In genomic region chr11:120022617-120023016, GRCh38 we compare ENCODE assay signal across 24 cellular contexts.
"Had no signal": no experiment of that assay in that cellular context is flagged by ENCODE, and none has a peak within 500 bp of the region (broad histone marks: within the 10 kb centered on the region; RNA-seq: fewer than 3 reads in every experiment).

No MANE protein-coding gene starts in this region.

- H3K4me1 ChIP-seq: adrenal gland, Peyer's patch, SJSA1 had no signal

- H3K4me1 Mint-ChIP-seq: activated naive CD8-positive, alpha-beta T cell treated with anti-CD3 and anti-CD28 coated beads, Interleukin-2, amount 10 ng/mL, durations not matched to agents 7 days and 5 days had no signal

- H3K9me3 ChIP-seq: adrenal gland, Peyer's patch, SJSA1 had no signal

- H3K4me3 ChIP-seq: adrenal gland, Peyer's patch, SJSA1 had no signal

- DNase-seq: activated CD4-positive, alpha-beta T cell treated with anti-CD3 and anti-CD28 coated beads for 48 hours; activated CD4-positive, alpha-beta T cell treated with anti-CD3 and anti-CD28 coated beads, Interleukin-2, amount 50 U/mL, for 4 hours; activated CD8-positive, alpha-beta memory T cell treated with anti-CD3 and anti-CD28 coated beads, Interleukin-2, amount 50 U/mL, for 48 hours; activated CD8-positive, alpha-beta T cell treated with anti-CD3 and anti-CD28 coated beads, Interleukin-2, amount 10 ng/mL, durations not matched to agents 7 days and 5 days; activated naive CD4-positive, alpha-beta T cell treated with anti-CD3 and anti-CD28 coated beads, Interleukin-2, amount 50 U/mL, for 16 hours; activated naive CD8-positive, alpha-beta T cell treated with anti-CD3 and anti-CD28 coated beads, Interleukin-2, amount 10 ng/mL, durations not matched to agents 7 days and 5 days; activated T-cell treated with anti-CD3 and anti-CD28 coated beads, Interleukin-2, amount 50 U/mL, for 1 hour; adrenal gland; anterior cingulate cortex; central memory CD4-positive, alpha-beta T cell; Kasumi-1; KBM-7; NCI-H1105 treated with DMSO at 0.1 percent for 48 hours; NCI-H1436 treated with DMSO at 0.1 percent for 48 hours; NCI-H187; NCI-H2171 treated with DMSO at 0.1 percent for 48 hours; NCI-H226; NCI-H526; SHP77; SW 1271 had no signal

- H3K36me3 ChIP-seq: adrenal gland, Peyer's patch, SJSA1 had no signal

- H3K4me3 Mint-ChIP-seq: activated CD8-positive, alpha-beta T cell treated with anti-CD3 and anti-CD28 coated beads, Interleukin-2, amount 10 ng/mL, durations not matched to agents 7 days and 5 days; activated naive CD8-positive, alpha-beta T cell treated with anti-CD3 and anti-CD28 coated beads, Interleukin-2, amount 10 ng/mL, durations not matched to agents 7 days and 5 days; T-helper 2 cell treated with Interferon-gamma antibody and Interleukin-4, amounts not matched to agents 5 μg/mL and 100 μg/mL, for 36 hours had no signal

- H3K27me3 ChIP-seq: Peyer's patch, SJSA1 had no signal

- H3K27ac Mint-ChIP-seq: activated CD8-positive, alpha-beta T cell treated with anti-CD3 and anti-CD28 coated beads, Interleukin-2, amount 10 ng/mL, durations not matched to agents 7 days and 5 days; activated naive CD8-positive, alpha-beta T cell treated with anti-CD3 and anti-CD28 coated beads, Interleukin-2, amount 10 ng/mL, durations not matched to agents 7 days and 5 days; T-helper 2 cell treated with Interferon-gamma antibody and Interleukin-4, amounts not matched to agents 5 μg/mL and 100 μg/mL, for 36 hours had no signal

- H3K27ac ChIP-seq: adrenal gland, Peyer's patch, RWPE1, SJSA1 had no signal

- H3K36me3 Mint-ChIP-seq: activated naive CD8-positive, alpha-beta T cell treated with anti-CD3 and anti-CD28 coated beads, Interleukin-2, amount 10 ng/mL, durations not matched to agents 7 days and 5 days had no signal

- H3K9me3 Mint-ChIP-seq: activated naive CD8-positive, alpha-beta T cell treated with anti-CD3 and anti-CD28 coated beads, Interleukin-2, amount 10 ng/mL, durations not matched to agents 7 days and 5 days; T-helper 2 cell treated with Interferon-gamma antibody and Interleukin-4, amounts not matched to agents 5 μg/mL and 100 μg/mL, for 36 hours had no signal
